13 cellular contexts compared by ENCODE assay signal in the genomic region with DNA sequence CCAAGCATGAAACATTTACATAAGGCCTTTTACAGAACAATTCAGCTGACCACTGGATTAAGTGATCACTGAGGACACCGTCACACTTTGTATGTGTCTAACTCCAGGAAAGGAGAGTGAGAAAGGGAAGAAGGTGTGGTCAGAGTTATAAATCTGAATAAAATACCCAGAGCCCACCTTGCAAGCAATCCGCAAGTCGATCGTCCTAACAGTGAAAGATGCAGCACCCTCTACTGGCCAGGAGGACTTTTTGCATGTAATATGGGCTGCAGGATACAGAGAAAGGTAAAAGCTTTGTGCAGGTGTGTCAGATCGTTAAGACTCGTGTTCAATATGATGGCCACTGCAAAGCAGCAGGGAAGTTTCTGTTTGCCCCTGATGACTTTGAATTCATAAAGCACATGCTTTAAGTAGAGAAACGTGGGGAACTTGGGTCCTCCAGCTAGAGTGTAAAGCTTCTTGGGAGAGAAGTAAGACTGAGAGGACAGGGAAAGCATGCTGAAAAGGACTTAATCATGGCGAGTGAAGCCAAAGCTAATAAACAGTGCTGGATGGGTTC.
DNase-seq lines count a peak whose midpoint lies in the region; ATAC-seq and TF ChIP-seq lines count a peak whose summit lies in the region.
"Had no signal": no experiment of that assay in that cellular context is flagged by ENCODE, and none has a peak within 500 bp of the region (broad histone marks: within the 10 kb centered on the region; RNA-seq: fewer than 3 reads in every experiment).

No MANE protein-coding gene starts in this region.

- intact Hi-C loops in Panc1 (cut with micrococcal nuclease; ENCODE audit: unreplicated experiment) (no loop called here), sciatic nerve (cut with DNase I) (no loop called here)
- intact Hi-C loops in activated T-helper 1 cell treated with anti-CD3 and anti-CD28 coated beads, Interleukin-12 subunit alpha, Interleukin-12 subunit beta, Interleukin-2, Interleukin-4 antibody, amounts not matched to agents 30 ng/mL and 10 ng/mL and 1 ng/mL, durations not matched to agents 14 hours and 24 hours and 36 hours (cut with micrococcal nuclease), result no loop called here

- TF ChIP-seq CTCF in GM12873 (IDR thresholded peaks at IDR 0.05; ENCODE audit: insufficient read depth, low read depth, low read length, missing control alignments) (peak; percentile 46), Panc1 (IDR thresholded peaks at IDR 0.05) (peak; percentile 84), foreskin keratinocyte (conservative IDR thresholded peaks at IDR 0.05) (peak; percentile 50)

- H3K4me3 Mint-ChIP-seq in activated T-helper 1 cell treated with anti-CD3 and anti-CD28 coated beads, Interleukin-12 subunit alpha, Interleukin-12 subunit beta, Interleukin-2, Interleukin-4 antibody, amounts not matched to agents 30 ng/mL and 10 ng/mL and 1 ng/mL, durations not matched to agents 14 hours and 24 hours and 36 hours, result no peak overlapping the region
- H3K4me3 Mint-ChIP-seq: activated naive CD4-positive, alpha-beta T cell treated with anti-CD3 and anti-CD28 coated beads, Interleukin-2, amount 10 ng/mL, durations not matched to agents 7 days and 5 days had no signal

- ATAC-seq in Panc1 (no peak), foreskin keratinocyte (no peak), sciatic nerve (no peak)

- H3K27me3 ChIP-seq in Panc1 (ENCODE audit: control insufficient read depth, insufficient read depth, low read length) (no peaks in the 10 kb centered on the region; the same call in 1 of the 2 replicates), foreskin keratinocyte (no peaks in the 10 kb centered on the region)

- no peaks in the 10 kb centered on the region for H3K4me1 Mint-ChIP-seq in activated T-helper 1 cell treated with anti-CD3 and anti-CD28 coated beads, Interleukin-12 subunit alpha, Interleukin-12 subunit beta, Interleukin-2, Interleukin-4 antibody, amounts not matched to agents 30 ng/mL and 10 ng/mL and 1 ng/mL, durations not matched to agents 14 hours and 24 hours and 36 hours (ENCODE audit: low read depth)
- H3K4me1 Mint-ChIP-seq: activated naive CD4-positive, alpha-beta T cell treated with anti-CD3 and anti-CD28 coated beads, Interleukin-2, amount 10 ng/mL, durations not matched to agents 7 days and 5 days had no signal

- CTCF ChIA-PET in Panc1 (lab: Charles Lee), result interaction anchor here (0.7 kb wide), 1 partner anchor 87 kb away, joined by 3 read pairs; no protein-coding TSS in a partner anchor

- H3K4me1 ChIP-seq in Panc1 (ENCODE audit: control insufficient read depth, insufficient read depth, low read length) (no peaks in the 10 kb centered on the region), foreskin keratinocyte (no peaks in the 10 kb centered on the region)

- in situ Hi-C loops in ACHN (cut with HindIII; ENCODE audit: low pct_ligation_motif_present, low pct_unique_long_range_greater_than_20kb, low sequenced_read_pairs), result no loop called here
- in situ Hi-C loops in Panc1 (cut with HindIII; ENCODE audit: low pct_unique_long_range_greater_than_20kb, low sequenced_read_pairs), result no loop called here

- H3K9me3 Mint-ChIP-seq in activated T-helper 1 cell treated with anti-CD3 and anti-CD28 coated beads, Interleukin-12 subunit alpha, Interleukin-12 subunit beta, Interleukin-2, Interleukin-4 antibody, amounts not matched to agents 30 ng/mL and 10 ng/mL and 1 ng/mL, durations not matched to agents 14 hours and 24 hours and 36 hours, result peaks cover 8% of the 10 kb centered on the region

- H3K4me3 ChIP-seq in Panc1 (ENCODE audit: low read depth in 2 of 2, low read length in 2 of 2), result no peak overlapping the region
- H3K4me3 ChIP-seq: lung had no signal

- H3K27me3 Mint-ChIP-seq in activated T-helper 1 cell treated with anti-CD3 and anti-CD28 coated beads, Interleukin-12 subunit alpha, Interleukin-12 subunit beta, Interleukin-2, Interleukin-4 antibody, amounts not matched to agents 30 ng/mL and 10 ng/mL and 1 ng/mL, durations not matched to agents 14 hours and 24 hours and 36 hours (ENCODE audit: insufficient read depth), result no peaks in the 10 kb centered on the region
- H3K27me3 Mint-ChIP-seq: activated naive CD4-positive, alpha-beta T cell treated with anti-CD3 and anti-CD28 coated beads, Interleukin-2, amount 10 ng/mL, durations not matched to agents 7 days and 5 days had no signal

- no peaks in the 10 kb centered on the region for H3K9me3 ChIP-seq in Panc1 (ENCODE audit: control insufficient read depth, insufficient read depth, low read depth, low read length)

- no peaks in the 10 kb centered on the region for H3K36me3 Mint-ChIP-seq in activated T-helper 1 cell treated with anti-CD3 and anti-CD28 coated beads, Interleukin-12 subunit alpha, Interleukin-12 subunit beta, Interleukin-2, Interleukin-4 antibody, amounts not matched to agents 30 ng/mL and 10 ng/mL and 1 ng/mL, durations not matched to agents 14 hours and 24 hours and 36 hours (ENCODE audit: low read depth)
- H3K36me3 Mint-ChIP-seq: activated naive CD4-positive, alpha-beta T cell treated with anti-CD3 and anti-CD28 coated beads, Interleukin-2, amount 10 ng/mL, durations not matched to agents 7 days and 5 days had no signal

- H3K27ac Mint-ChIP-seq in activated T-helper 1 cell treated with anti-CD3 and anti-CD28 coated beads, Interleukin-12 subunit alpha, Interleukin-12 subunit beta, Interleukin-2, Interleukin-4 antibody, amounts not matched to agents 30 ng/mL and 10 ng/mL and 1 ng/mL, durations not matched to agents 14 hours and 24 hours and 36 hours, result no peak overlapping the region
- H3K27ac Mint-ChIP-seq: activated naive CD4-positive, alpha-beta T cell treated with anti-CD3 and anti-CD28 coated beads, Interleukin-2, amount 10 ng/mL, durations not matched to agents 7 days and 5 days had no signal

- no peak overlapping the region for H3K27ac ChIP-seq in Panc1 (ENCODE audit: low read length)
- no peak overlapping the region for H3K27ac ChIP-seq in foreskin keratinocyte
- H3K27ac ChIP-seq: epithelial cell of prostate had no signal

- no peaks in the 10 kb centered on the region for H3K36me3 ChIP-seq in Panc1 (ENCODE audit: control insufficient read depth, insufficient read depth, low read length)

- POLR2A ChIA-PET in Panc1 (lab: Charles Lee), result no interaction called here

- BruUV-seq in Panc1 (replicated peaks; lab: Mats Ljungman, UMichigan), result no TSS peak

- DNase-seq in ACHN (peak; percentile 30), Panc1 (ENCODE audit: low read depth, low spot score) (no peak), foreskin keratinocyte (no peak), EL (no peak), sciatic nerve (ENCODE audit: low spot score) (no peak), NCI-H128 (lab: John Stamatoyannopoulos, UW; ENCODE audit: unreplicated experiment) (no peak)
- DNase-seq in activated T-helper 1 cell treated with anti-CD3 and anti-CD28 coated beads, Interleukin-12 subunit alpha, Interleukin-12 subunit beta, Interleukin-2, Interleukin-4 antibody, amounts not matched to agents 30 ng/mL and 10 ng/mL and 1 ng/mL, durations not matched to agents 14 hours and 24 hours and 36 hours (ENCODE audit: low spot score), result no peak
- DNase-seq: activated naive CD4-positive, alpha-beta T cell treated with anti-CD3 and anti-CD28 coated beads, Interleukin-2, amount 10 ng/mL, durations not matched to agents 7 days and 5 days; NCI-H2029 treated with DMSO at 0.1 percent for 48 hours; T-helper 2 cell had no signal
